In genomic region chr12:69119770-69120169, GRCh38 we compare ENCODE assay signal across 28 cellular contexts.
"Had no signal": no experiment of that assay in that cellular context is flagged by ENCODE, and none has a peak within 500 bp of the region (broad histone marks: within the 10 kb centered on the region; RNA-seq: fewer than 3 reads in every experiment).

No MANE protein-coding gene starts in this region.

- H3K4me3 ChIP-seq: ascending aorta, cardiac muscle cell had no signal

- DNase-seq: activated B cell treated with CpG ODN at 0.5 μM for 24 hours; activated CD4-positive, alpha-beta memory T cell treated with anti-CD3 and anti-CD28 coated beads for 36 hours; activated CD4-positive, alpha-beta T cell treated with anti-CD3 and anti-CD28 coated beads for 4 hours; activated CD4-positive, alpha-beta T cell treated with anti-CD3 and anti-CD28 coated beads, Interleukin-2, amount 10 ng/mL, durations not matched to agents 24 days and 14 days; activated CD4-positive, alpha-beta T cell treated with anti-CD3 and anti-CD28 coated beads, Interleukin-2, amount 50 U/mL, for 1 hour; activated CD4-positive, alpha-beta T cell treated with anti-CD3 and anti-CD28 coated beads, Interleukin-2, amount 50 U/mL, for 4 hours; activated CD4-positive, CD25-positive, alpha-beta regulatory T cell treated with anti-CD3 and anti-CD28 coated beads, Interleukin-2, amount 50 U/mL, for 72 hours; activated CD8-positive, alpha-beta memory T cell treated with anti-CD3 and anti-CD28 coated beads, Interleukin-2, amount 50 U/mL, for 4 hours; activated CD8-positive, alpha-beta T cell treated with anti-CD3 and anti-CD28 coated beads for 36 hours; activated effector memory CD4-positive, alpha-beta T cell treated with Interleukin-2 at 50 U/mL for 16 hours; activated gamma-delta T cell; activated naive CD4-positive, alpha-beta T cell treated with anti-CD3 and anti-CD28 coated beads, Interleukin-2, amount 10 ng/mL, durations not matched to agents 7 days and 5 days; activated naive CD4-positive, alpha-beta T cell treated with Interleukin-2 at 50 U/mL for 16 hours; activated naive CD8-positive, alpha-beta T cell treated with anti-CD3 and anti-CD28 coated beads, Interleukin-2, amount 10 ng/mL, durations not matched to agents 7 days and 5 days; activated naive CD8-positive, alpha-beta T cell treated with anti-CD3 and anti-CD28 coated beads, Interleukin-2, amount 50 U/mL, for 24 hours; activated T-cell treated with anti-CD3 and anti-CD28 coated beads, Interleukin-2, amount 50 U/mL, for 24 hours; activated T-cell treated with anti-CD3 and anti-CD28 coated beads, Interleukin-2, amount 50 U/mL, for 48 hours; amygdala; anterior cingulate cortex; central memory CD4-positive, alpha-beta T cell; T-helper 1 cell; T-helper 2 cell; T-helper 9 cell had no signal

- H3K9me3 ChIP-seq: ascending aorta had no signal

- FAIRE-seq: bronchial epithelial cell, TTC549 had no signal

- H3K36me3 ChIP-seq: ascending aorta, cardiac muscle cell had no signal

- H3K27me3 ChIP-seq: ascending aorta, cardiac muscle cell had no signal

- H3K27ac ChIP-seq: ascending aorta, cardiac muscle cell, VCaP had no signal

- H3K4me1 ChIP-seq: ascending aorta had no signal

- ATAC-seq: activated CD8-positive, alpha-beta T cell treated with anti-CD3 and anti-CD28 coated beads for 36 hours; activated naive CD8-positive, alpha-beta T cell treated with anti-CD3 and anti-CD28 coated beads, Interleukin-2, amount 50 U/mL, for 24 hours had no signal
